In genomic region chr7:137508437-137509175, GRCh38 we compare ENCODE assay signal across 18 cellular contexts.
A peak's percentile ranks its signal among the peaks of the same experiment; 100 is the strongest.
DNase-seq lines count a peak whose midpoint lies in the region; ATAC-seq and TF ChIP-seq lines count a peak whose summit lies in the region.
"Had no signal": no experiment of that assay in that cellular context is flagged by ENCODE, and none has a peak within 500 bp of the region (broad histone marks: within the 10 kb centered on the region; RNA-seq: fewer than 3 reads in every experiment).

No MANE protein-coding gene starts in this region.

- no peaks in the 10 kb centered on the region for H3K27me3 Mint-ChIP-seq in activated T-cell treated with anti-CD3 and anti-CD28 coated beads, Interleukin-2, amount 50 U/mL, for 24 hours
- no peaks in the 10 kb centered on the region for H3K27me3 Mint-ChIP-seq in CD8-positive, alpha-beta T cell (ENCODE audit: low read depth)
- H3K27me3 Mint-ChIP-seq: B cell had no signal

- no peaks in the 10 kb centered on the region for H3K4me1 Mint-ChIP-seq in activated T-cell treated with anti-CD3 and anti-CD28 coated beads, Interleukin-2, amount 50 U/mL, for 24 hours (ENCODE audit: low read depth)
- no peaks in the 10 kb centered on the region for H3K4me1 Mint-ChIP-seq in CD8-positive, alpha-beta T cell (ENCODE audit: low read depth)
- H3K4me1 Mint-ChIP-seq: B cell had no signal

- H3K4me3 Mint-ChIP-seq in activated T-cell treated with anti-CD3 and anti-CD28 coated beads, Interleukin-2, amount 50 U/mL, for 24 hours: no peak overlapping the region
- H3K4me3 Mint-ChIP-seq in CD8-positive, alpha-beta T cell: no peak overlapping the region
- H3K4me3 Mint-ChIP-seq: B cell had no signal

- no peak for TF ChIP-seq CTCF in brain microvascular endothelial cell (IDR thresholded peaks at IDR 0.05; ENCODE audit: low read depth, low read length, missing control alignments)
- TF ChIP-seq CTCF in CD8-positive, alpha-beta T cell (IDR thresholded peaks at IDR 0.05): no peak

- DNase-seq in ACHN: peak; percentile 52
- peak; percentile 1 for DNase-seq in HK-2 (ENCODE audit: unreplicated experiment)
- peak; percentile 41 for DNase-seq in brain microvascular endothelial cell
- DNase-seq in iris pigment epithelial cell (ENCODE audit: low read depth): peak; percentile 86
- DNase-seq in activated T-cell treated with anti-CD3 and anti-CD28 coated beads, Interleukin-2, amount 50 U/mL, for 24 hours: no peak
- no peak for DNase-seq in CD8-positive, alpha-beta T cell
- no peak for DNase-seq in hippocampal formation (lab: John Stamatoyannopoulos, UW)
- DNase-seq: activated T-cell treated with anti-CD3 and anti-CD28 coated beads for 4 hours, esophagus squamous epithelium, left ventricle myocardium superior, NCI-H446 treated with DMSO at 0.1 percent for 48 hours, pancreas, SHP77, testis had no signal

- H3K27ac ChIP-seq in brain microvascular endothelial cell: peak overlapping the region; percentile 84
- no peak overlapping the region for H3K27ac ChIP-seq in CD8-positive, alpha-beta T cell (ENCODE audit: low read depth, low read length)
- H3K27ac ChIP-seq: ascending aorta, esophagus squamous epithelium, pancreas, testis, VCaP had no signal

- no peaks in the 10 kb centered on the region for H3K4me1 ChIP-seq in CD8-positive, alpha-beta T cell (ENCODE audit: insufficient read depth, low read length)
- H3K4me1 ChIP-seq: ascending aorta, esophagus squamous epithelium, pancreas, testis had no signal

- in situ Hi-C loops in ACHN (cut with HindIII; ENCODE audit: low pct_ligation_motif_present, low pct_unique_long_range_greater_than_20kb, low sequenced_read_pairs): no loop called here
- in situ Hi-C loops in brain microvascular endothelial cell (cut with HindIII; ENCODE audit: low pct_ligation_motif_present, low sequenced_read_pairs): no loop called here

- ATAC-seq in CD8-positive, alpha-beta T cell: no peak
- no peak for ATAC-seq in HG03571 (IDR thresholded peaks at IDR 0.05; ENCODE audit: unreplicated experiment)
- ATAC-seq: left ventricle myocardium superior, pancreas had no signal

- no peaks in the 10 kb centered on the region for H3K9me3 ChIP-seq in CD8-positive, alpha-beta T cell (ENCODE audit: low read length)
- H3K9me3 ChIP-seq: ascending aorta, esophagus squamous epithelium, pancreas, testis had no signal

- no peaks in the 10 kb centered on the region for H3K9me3 Mint-ChIP-seq in activated T-cell treated with anti-CD3 and anti-CD28 coated beads, Interleukin-2, amount 50 U/mL, for 24 hours
- no peaks in the 10 kb centered on the region for H3K9me3 Mint-ChIP-seq in CD8-positive, alpha-beta T cell

- CTCF ChIA-PET in CD8-positive, alpha-beta T cell (lab: Charles Lee): no interaction called here

- no peaks in the 10 kb centered on the region for H3K36me3 ChIP-seq in brain microvascular endothelial cell (replicated peaks)
- no peaks in the 10 kb centered on the region for H3K36me3 ChIP-seq in CD8-positive, alpha-beta T cell (ENCODE audit: insufficient read depth, low read length)
- H3K36me3 ChIP-seq: ascending aorta, esophagus squamous epithelium, pancreas had no signal

- H3K4me3 ChIP-seq in brain microvascular endothelial cell (ENCODE audit: low read depth, low read length): no peak overlapping the region
- H3K4me3 ChIP-seq in CD8-positive, alpha-beta T cell (ENCODE audit: low read depth, low read length): no peak overlapping the region
- H3K4me3 ChIP-seq: ascending aorta, esophagus squamous epithelium, pancreas, testis had no signal

- H3K36me3 Mint-ChIP-seq in activated T-cell treated with anti-CD3 and anti-CD28 coated beads, Interleukin-2, amount 50 U/mL, for 24 hours (ENCODE audit: low read depth): no peaks in the 10 kb centered on the region
- no peaks in the 10 kb centered on the region for H3K36me3 Mint-ChIP-seq in CD8-positive, alpha-beta T cell

- H3K27me3 ChIP-seq in brain microvascular endothelial cell (replicated peaks): no peaks in the 10 kb centered on the region
- no peaks in the 10 kb centered on the region for H3K27me3 ChIP-seq in CD8-positive, alpha-beta T cell (ENCODE audit: insufficient read depth, low read length)
- H3K27me3 ChIP-seq: ascending aorta, esophagus squamous epithelium, pancreas, testis had no signal

- H3K27ac Mint-ChIP-seq in activated T-cell treated with anti-CD3 and anti-CD28 coated beads, Interleukin-2, amount 50 U/mL, for 24 hours: no peak overlapping the region
- H3K27ac Mint-ChIP-seq in CD8-positive, alpha-beta T cell: no peak overlapping the region
- H3K27ac Mint-ChIP-seq: B cell had no signal

- intact Hi-C loops in CD8-positive, alpha-beta T cell (cut with DNase I, micrococcal nuclease): no loop called here

- POLR2A ChIA-PET in CD8-positive, alpha-beta T cell (lab: Charles Lee): no interaction called here

Comparison
In these comparisons a context has a peak if more than half of its experiments do, and no peak if none do; other contexts are left out.
1. DNase-seq: peak in ACHN (single experiment), HK-2 (single experiment), brain microvascular endothelial cell (single experiment) and iris pigment epithelial cell (single experiment); none in activated T-cell treated with anti-CD3 and anti-CD28 coated beads, Interleukin-2, amount 50 U/mL, for 24 hours (single experiment), CD8-positive, alpha-beta T cell (0 of 7) and hippocampal formation (0 of 2).